13 cellular contexts compared by ENCODE assay signal in genomic region chr20:58014628-58015315, GRCh38.
DNase-seq lines count a peak whose midpoint lies in the region; ATAC-seq and TF ChIP-seq lines count a peak whose summit lies in the region.
"Had no signal": no experiment of that assay in that cellular context is flagged by ENCODE, and none has a peak within 500 bp of the region (broad histone marks: within the 10 kb centered on the region; RNA-seq: fewer than 3 reads in every experiment).

No MANE protein-coding gene starts in this region.

- no peak for TF ChIP-seq CTCF in GM20000 (IDR thresholded peaks at IDR 0.05; ENCODE audit: extremely low read depth, missing control alignments)

- peaks cover 0 to 12% of the 10 kb centered on the region in 2 donors for H3K4me1 ChIP-seq in naive thymus-derived CD4-positive, alpha-beta T cell (ENCODE audit: control insufficient read depth in 2 of 2, insufficient read depth in 2 of 2, low read length in 2 of 2)

- H3K4me1 Mint-ChIP-seq in activated CD4-positive, alpha-beta memory T cell treated with anti-CD3 and anti-CD28 coated beads for 36 hours (ENCODE audit: low read depth) = peaks cover 11% of the 10 kb centered on the region
- peaks cover 7% of the 10 kb centered on the region for H3K4me1 Mint-ChIP-seq in activated CD4-positive, alpha-beta memory T cell treated with anti-CD3 and anti-CD28 coated beads, Interleukin-2, amount 10 ng/mL, durations not matched to agents 7 days and 5 days
- H3K4me1 Mint-ChIP-seq in activated naive CD8-positive, alpha-beta T cell treated with anti-CD3 and anti-CD28 coated beads, Interleukin-2, amount 50 U/mL, for 24 hours = peaks cover 26% of the 10 kb centered on the region
- H3K4me1 Mint-ChIP-seq in naive thymus-derived CD4-positive, alpha-beta T cell = peaks cover 10 to 20% (median 16%) of the 10 kb centered on the region in 7 donors

- H3K27me3 ChIP-seq in naive thymus-derived CD4-positive, alpha-beta T cell (ENCODE audit: control insufficient read depth in 2 of 2, insufficient read depth in 2 of 2, low read length in 2 of 2) = no peaks in the 10 kb centered on the region
- H3K27me3 ChIP-seq: ovary had no signal

- H3K4me3 Mint-ChIP-seq in activated CD4-positive, alpha-beta memory T cell treated with anti-CD3 and anti-CD28 coated beads for 36 hours = no peak overlapping the region
- no peak overlapping the region for H3K4me3 Mint-ChIP-seq in activated CD4-positive, alpha-beta memory T cell treated with anti-CD3 and anti-CD28 coated beads, Interleukin-2, amount 10 ng/mL, durations not matched to agents 7 days and 5 days
- H3K4me3 Mint-ChIP-seq in activated naive CD8-positive, alpha-beta T cell treated with anti-CD3 and anti-CD28 coated beads, Interleukin-2, amount 50 U/mL, for 24 hours = no peak overlapping the region
- peak overlapping the region in 4 of 10 donors; percentile 14 to 50 (median 40) for H3K4me3 Mint-ChIP-seq in naive thymus-derived CD4-positive, alpha-beta T cell
- H3K4me3 Mint-ChIP-seq: brain had no signal

- ATAC-seq in activated naive CD8-positive, alpha-beta T cell treated with anti-CD3 and anti-CD28 coated beads, Interleukin-2, amount 50 U/mL, for 24 hours = peak; percentile 79
- ATAC-seq in naive thymus-derived CD4-positive, alpha-beta T cell = peak; percentile 76

- intact Hi-C loops in activated CD4-positive, alpha-beta memory T cell treated with anti-CD3 and anti-CD28 coated beads for 36 hours (cut with micrococcal nuclease) = no loop called here
- intact Hi-C loops in naive thymus-derived CD4-positive, alpha-beta T cell (cut with micrococcal nuclease) = no loop called here

- POLR2A ChIA-PET in activated CD4-positive, alpha-beta memory T cell treated with anti-CD3 and anti-CD28 coated beads for 36 hours (lab: Charles Lee) = no interaction called here
- POLR2A ChIA-PET in activated CD4-positive, alpha-beta memory T cell treated with anti-CD3 and anti-CD28 coated beads, Interleukin-2, amount 10 ng/mL, durations not matched to agents 7 days and 5 days (lab: Charles Lee) = no interaction called here
- POLR2A ChIA-PET in naive thymus-derived CD4-positive, alpha-beta T cell (lab: Charles Lee) = no interaction called here

- H3K4me3 ChIP-seq in naive thymus-derived CD4-positive, alpha-beta T cell (ENCODE audit: low read length) = no peak overlapping the region
- H3K4me3 ChIP-seq: ovary had no signal

- H3K27ac ChIP-seq in naive thymus-derived CD4-positive, alpha-beta T cell (ENCODE audit: low read depth, low read length) = no peak overlapping the region
- H3K27ac ChIP-seq: ovary had no signal

- CTCF ChIA-PET in activated CD4-positive, alpha-beta memory T cell treated with anti-CD3 and anti-CD28 coated beads for 36 hours (lab: Charles Lee) = interaction anchor here (0.7 kb wide), 1 partner anchor 417 kb away, joined by 3 read pairs; no protein-coding TSS in a partner anchor
- CTCF ChIA-PET in activated CD4-positive, alpha-beta memory T cell treated with anti-CD3 and anti-CD28 coated beads, Interleukin-2, amount 10 ng/mL, durations not matched to agents 7 days and 5 days (lab: Charles Lee) = interaction anchor here (0.6 kb wide), 1 partner anchor 536 kb away, joined by 4 read pairs; no protein-coding TSS in a partner anchor
- CTCF ChIA-PET in naive thymus-derived CD4-positive, alpha-beta T cell (lab: Charles Lee) = no interaction called here

- no peaks in the 10 kb centered on the region for H3K9me3 Mint-ChIP-seq in activated CD4-positive, alpha-beta memory T cell treated with anti-CD3 and anti-CD28 coated beads for 36 hours
- H3K9me3 Mint-ChIP-seq in activated CD4-positive, alpha-beta memory T cell treated with anti-CD3 and anti-CD28 coated beads, Interleukin-2, amount 10 ng/mL, durations not matched to agents 7 days and 5 days = no peaks in the 10 kb centered on the region
- no peaks in the 10 kb centered on the region for H3K9me3 Mint-ChIP-seq in activated naive CD8-positive, alpha-beta T cell treated with anti-CD3 and anti-CD28 coated beads, Interleukin-2, amount 50 U/mL, for 24 hours
- H3K9me3 Mint-ChIP-seq in naive thymus-derived CD4-positive, alpha-beta T cell = no peaks in the 10 kb centered on the region

- H3K36me3 ChIP-seq in naive thymus-derived CD4-positive, alpha-beta T cell (ENCODE audit: control insufficient read depth in 2 of 3, insufficient read depth in 3 of 3, low read length in 3 of 3) = no peaks in the 10 kb centered on the region
- H3K36me3 ChIP-seq: ovary had no signal

- no peaks in the 10 kb centered on the region for H3K36me3 Mint-ChIP-seq in activated CD4-positive, alpha-beta memory T cell treated with anti-CD3 and anti-CD28 coated beads for 36 hours
- H3K36me3 Mint-ChIP-seq in activated CD4-positive, alpha-beta memory T cell treated with anti-CD3 and anti-CD28 coated beads, Interleukin-2, amount 10 ng/mL, durations not matched to agents 7 days and 5 days (ENCODE audit: low read depth) = no peaks in the 10 kb centered on the region
- no peaks in the 10 kb centered on the region for H3K36me3 Mint-ChIP-seq in activated naive CD8-positive, alpha-beta T cell treated with anti-CD3 and anti-CD28 coated beads, Interleukin-2, amount 50 U/mL, for 24 hours (ENCODE audit: low read depth)
- H3K36me3 Mint-ChIP-seq in naive thymus-derived CD4-positive, alpha-beta T cell = no peaks in the 10 kb centered on the region
- H3K36me3 Mint-ChIP-seq: brain had no signal

- H3K27ac Mint-ChIP-seq in activated CD4-positive, alpha-beta memory T cell treated with anti-CD3 and anti-CD28 coated beads for 36 hours = no peak overlapping the region
- H3K27ac Mint-ChIP-seq in activated CD4-positive, alpha-beta memory T cell treated with anti-CD3 and anti-CD28 coated beads, Interleukin-2, amount 10 ng/mL, durations not matched to agents 7 days and 5 days = no peak overlapping the region
- no peak overlapping the region for H3K27ac Mint-ChIP-seq in activated naive CD8-positive, alpha-beta T cell treated with anti-CD3 and anti-CD28 coated beads, Interleukin-2, amount 50 U/mL, for 24 hours
- peak overlapping the region in 4 of 9 donors; percentile 25 to 65 (median 62) for H3K27ac Mint-ChIP-seq in naive thymus-derived CD4-positive, alpha-beta T cell

- H3K27me3 Mint-ChIP-seq in activated CD4-positive, alpha-beta memory T cell treated with anti-CD3 and anti-CD28 coated beads for 36 hours = peaks cover 12% of the 10 kb centered on the region
- peaks cover 8% of the 10 kb centered on the region for H3K27me3 Mint-ChIP-seq in activated CD4-positive, alpha-beta memory T cell treated with anti-CD3 and anti-CD28 coated beads, Interleukin-2, amount 10 ng/mL, durations not matched to agents 7 days and 5 days
- H3K27me3 Mint-ChIP-seq in activated naive CD8-positive, alpha-beta T cell treated with anti-CD3 and anti-CD28 coated beads, Interleukin-2, amount 50 U/mL, for 24 hours = peaks cover 23% of the 10 kb centered on the region
- peaks cover 1 to 21% (median 12%) of the 10 kb centered on the region in 5 donors for H3K27me3 Mint-ChIP-seq in naive thymus-derived CD4-positive, alpha-beta T cell

- H3K9me3 ChIP-seq in naive thymus-derived CD4-positive, alpha-beta T cell (ENCODE audit: control insufficient read depth in 2 of 3, low read length in 3 of 3) = no peaks in the 10 kb centered on the region
- H3K9me3 ChIP-seq: ovary had no signal

- DNase-seq in activated CD4-positive, alpha-beta memory T cell treated with anti-CD3 and anti-CD28 coated beads for 36 hours = peak; percentile 17
- no peak for DNase-seq in activated CD4-positive, alpha-beta memory T cell treated with anti-CD3 and anti-CD28 coated beads, Interleukin-2, amount 10 ng/mL, durations not matched to agents 7 days and 5 days
- DNase-seq in LoVo (ENCODE audit: low spot score) = peak; percentile 23
- DNase-seq in activated naive CD8-positive, alpha-beta T cell treated with anti-CD3 and anti-CD28 coated beads, Interleukin-2, amount 50 U/mL, for 24 hours = peak; percentile 8
- peak in 7 of 9 donors; percentile 31 to 67 (median 59) for DNase-seq in naive thymus-derived CD4-positive, alpha-beta T cell
- no peak for DNase-seq in OCI-M1 (lab: John Stamatoyannopoulos, UW)
- no peak for DNase-seq in GM20000 (ENCODE audit: low spot score)
- no peak for DNase-seq in UCSD-AML1 (lab: John Stamatoyannopoulos, UW; ENCODE audit: unreplicated experiment)
- DNase-seq: hypothalamus, mesenchymal stem cell, NCI-H1930, ovary had no signal

Comparison
In these comparisons a context has a peak if more than half of its experiments do, and no peak if none do; other contexts are left out.
1. DNase-seq: peak in activated CD4-positive, alpha-beta memory T cell treated with anti-CD3 and anti-CD28 coated beads for 36 hours (single experiment), LoVo (single experiment), activated naive CD8-positive, alpha-beta T cell treated with anti-CD3 and anti-CD28 coated beads, Interleukin-2, amount 50 U/mL, for 24 hours (single experiment) and naive thymus-derived CD4-positive, alpha-beta T cell (7 of 9); none in activated CD4-positive, alpha-beta memory T cell treated with anti-CD3 and anti-CD28 coated beads, Interleukin-2, amount 10 ng/mL, durations not matched to agents 7 days and 5 days (single experiment), OCI-M1 (single experiment), GM20000 (single experiment) and UCSD-AML1 (single experiment).